In genomic region chr20:20802328-20802727, GRCh38 we compare ENCODE assay signal across 15 cellular contexts.
"Had no signal": no experiment of that assay in that cellular context is flagged by ENCODE, and none has a peak within 500 bp of the region (broad histone marks: within the 10 kb centered on the region; RNA-seq: fewer than 3 reads in every experiment).

No MANE protein-coding gene starts in this region.

- H3K27me3 ChIP-seq: esophagus squamous epithelium, foreskin keratinocyte, ovary, upper lobe of right lung had no signal

- H3K4me3 ChIP-seq: esophagus squamous epithelium, lung, ovary, thoracic aorta, upper lobe of right lung had no signal

- H3K4me3 Mint-ChIP-seq: activated naive CD4-positive, alpha-beta T cell treated with anti-CD3 and anti-CD28 coated beads, Interleukin-2, amount 10 ng/mL, durations not matched to agents 7 days and 5 days; naive B cell; stimulated activated effector memory CD8-positive, alpha-beta T cell treated with anti-CD3 and anti-CD28 coated beads, Interleukin-12 subunit alpha, Interleukin-12 subunit beta, amount 100 ng/mL, for 72 hours had no signal

- H3K36me3 Mint-ChIP-seq: activated naive CD4-positive, alpha-beta T cell treated with anti-CD3 and anti-CD28 coated beads, Interleukin-2, amount 10 ng/mL, durations not matched to agents 7 days and 5 days; naive B cell; stimulated activated effector memory CD8-positive, alpha-beta T cell treated with anti-CD3 and anti-CD28 coated beads, Interleukin-12 subunit alpha, Interleukin-12 subunit beta, amount 100 ng/mL, for 72 hours had no signal

- H3K9me3 Mint-ChIP-seq: activated naive CD4-positive, alpha-beta T cell treated with anti-CD3 and anti-CD28 coated beads, Interleukin-2, amount 10 ng/mL, durations not matched to agents 7 days and 5 days; naive B cell; stimulated activated effector memory CD8-positive, alpha-beta T cell treated with anti-CD3 and anti-CD28 coated beads, Interleukin-12 subunit alpha, Interleukin-12 subunit beta, amount 100 ng/mL, for 72 hours had no signal

- H3K27ac Mint-ChIP-seq: activated naive CD4-positive, alpha-beta T cell treated with anti-CD3 and anti-CD28 coated beads, Interleukin-2, amount 10 ng/mL, durations not matched to agents 7 days and 5 days; stimulated activated effector memory CD8-positive, alpha-beta T cell treated with anti-CD3 and anti-CD28 coated beads, Interleukin-12 subunit alpha, Interleukin-12 subunit beta, amount 100 ng/mL, for 72 hours had no signal

- H3K4me1 ChIP-seq: foreskin keratinocyte, upper lobe of right lung had no signal

- H3K27ac ChIP-seq: esophagus squamous epithelium, foreskin keratinocyte, ovary, thoracic aorta, upper lobe of right lung, VCaP had no signal

- H3K9me3 ChIP-seq: esophagus squamous epithelium, ovary, thoracic aorta, upper lobe of right lung had no signal

- ATAC-seq: foreskin keratinocyte; stimulated activated effector memory CD8-positive, alpha-beta T cell treated with anti-CD3 and anti-CD28 coated beads, Interleukin-12 subunit alpha, Interleukin-12 subunit beta, amount 100 ng/mL, for 72 hours; upper lobe of right lung had no signal

- H3K4me1 Mint-ChIP-seq: activated naive CD4-positive, alpha-beta T cell treated with anti-CD3 and anti-CD28 coated beads, Interleukin-2, amount 10 ng/mL, durations not matched to agents 7 days and 5 days; naive B cell; stimulated activated effector memory CD8-positive, alpha-beta T cell treated with anti-CD3 and anti-CD28 coated beads, Interleukin-12 subunit alpha, Interleukin-12 subunit beta, amount 100 ng/mL, for 72 hours had no signal

- H3K36me3 ChIP-seq: esophagus squamous epithelium, ovary, thoracic aorta, upper lobe of right lung had no signal

- DNase-seq: activated CD4-positive, alpha-beta T cell treated with anti-CD3 and anti-CD28 coated beads for 1 hour; activated CD4-positive, alpha-beta T cell treated with anti-CD3 and anti-CD28 coated beads, Interleukin-2, amount 50 U/mL, for 4 hours; activated naive CD4-positive, alpha-beta T cell treated with anti-CD3 and anti-CD28 coated beads, Interleukin-2, amount 10 ng/mL, durations not matched to agents 7 days and 5 days; esophagus squamous epithelium; foreskin keratinocyte; kidney glomerular epithelial cell; naive B cell; ovary; stimulated activated CD4-positive, alpha-beta T cell treated with anti-CD3 and anti-CD28 coated beads, Interleukin-12 subunit alpha, Interleukin-12 subunit beta, amount 100 ng/mL, for 4 hours; stimulated activated CD4-positive, alpha-beta T cell treated with anti-CD3 and anti-CD28 coated beads, Interleukin-2, amount 100 ng/mL, for 24 hours; upper lobe of right lung had no signal
